7 cellular contexts compared by ENCODE assay signal in the genomic region with DNA sequence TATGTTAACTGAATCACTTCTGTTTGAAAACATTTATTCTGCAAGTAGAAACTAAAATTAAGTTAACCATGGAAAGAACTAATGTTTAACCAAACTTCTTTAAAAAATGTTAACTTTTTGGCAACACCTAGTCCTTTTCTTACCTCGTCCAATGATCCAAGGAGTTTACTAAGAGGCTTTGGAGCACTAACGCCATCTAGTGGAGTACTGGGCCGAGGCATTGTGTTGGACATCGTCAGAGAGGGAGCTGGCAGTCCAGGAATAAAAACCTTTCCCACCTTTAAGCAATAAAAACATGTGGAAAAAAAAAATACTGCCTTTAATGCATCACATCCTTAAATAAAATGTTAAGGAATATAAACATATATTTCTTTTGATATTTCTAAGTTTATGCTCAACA. TPM values are rescaled to one million over a fixed set of nuclear protein-coding genes. Genes with fewer than 3 reads are reported as not detected.
DNase-seq lines count a peak whose midpoint lies in the region; TF ChIP-seq lines count a peak whose summit lies in the region.
"Not testable (repeated sequence)": the region's sequence is repeated elsewhere in the genome, so short reads cannot be mapped to it uniquely, and the experiment has no call there.

No MANE protein-coding gene starts in this region.

- TF ChIP-seq CTCF in GM20000 (IDR thresholded peaks at IDR 0.05; ENCODE audit: extremely low read depth, missing control alignments) (peak; percentile 15), Peyer's patch (IDR thresholded peaks at IDR 0.05) (peak in 2 of 6 experiments; percentile 11 to 41), astrocyte of the spinal cord (IDR thresholded peaks at IDR 0.05; ENCODE audit: low read depth, low read length) (peak; percentile 14), foreskin fibroblast (IDR thresholded peaks at IDR 0.05; ENCODE audit: low read depth, low read length) (peak; percentile 7), nephron (IDR thresholded peaks at IDR 0.05; ENCODE audit: unreplicated experiment in 3 of 3) (peak; percentile 14 to 34 (median 33))

- H3K27me3 ChIP-seq in Peyer's patch, result not testable (repeated sequence)

- not testable (repeated sequence) for H3K27ac Mint-ChIP-seq in nephron

- not testable (repeated sequence) for H3K9me3 Mint-ChIP-seq in nephron

- H3K4me1 Mint-ChIP-seq in nephron, result not testable (repeated sequence)

- H3K27ac ChIP-seq in Peyer's patch, result not testable (repeated sequence)

- H3K27me3 Mint-ChIP-seq in nephron (ENCODE audit: low read depth), result not testable (repeated sequence)

- H3K4me3 ChIP-seq in Peyer's patch; astrocyte of the spinal cord (ENCODE audit: low read depth, low read length); foreskin fibroblast (ENCODE audit: low read depth in 1 of 2, low read length in 2 of 2): not testable (repeated sequence)

- not testable (repeated sequence) for H3K4me1 ChIP-seq in Peyer's patch

- H3K36me3 ChIP-seq in Peyer's patch, result not testable (repeated sequence)

- H3K36me3 Mint-ChIP-seq in nephron (ENCODE audit: low read depth), result not testable (repeated sequence)

- not testable (repeated sequence) for H3K4me3 Mint-ChIP-seq in nephron

- in situ Hi-C loops in astrocyte of the spinal cord (cut with HindIII; ENCODE audit: low sequenced_read_pairs), result not testable (repeated sequence)

- not testable (repeated sequence) for H3K9me3 ChIP-seq in Peyer's patch

- not testable (repeated sequence) for TF ChIP-seq POLR2A in Peyer's patch (IDR thresholded peaks at IDR 0.05)

- not testable (repeated sequence) for DNase-seq in GM20000 (ENCODE audit: low spot score); astrocyte of the spinal cord (ENCODE audit: low read depth, low spot score); foreskin fibroblast
- peak in 2 of 3 donors; percentile 38 to 81 for DNase-seq in Peyer's patch
- DNase-seq in activated CD8-positive, alpha-beta memory T cell treated with anti-CD3 and anti-CD28 coated beads for 1 hour (ENCODE audit: extremely low read depth in 1 of 2, low read depth in 1 of 2), result peak; percentile 9 to 10
- DNase-seq in stimulated activated CD4-positive, alpha-beta T cell treated with anti-CD3 and anti-CD28 coated beads, Interleukin-4, amount 100 ng/mL, for 48 hours (ENCODE audit: low read depth in 2 of 2), result peak; percentile 14 to 40

RNA-seq across cellular contexts. Expression of a gene that starts 2.4 kb away (rescaled TPM):
- under 1 TPM in 2 of 4 donors, not detected in 2; 0.67 to 0.83 TPM for total RNA-seq in Peyer's patch

RNA-seq across cellular contexts. Expression of a gene that starts 16.5 kb away (rescaled TPM):
- 1 to 10 TPM in 1 of 4 donors, under 1 TPM in 2, not detected in 1; 0.27 to 5.0 (median 0.35) TPM for total RNA-seq in Peyer's patch
